Comparison of ENCODE assay signal across 1 cellular context in genomic region chr11:112086422-112087191, GRCh38.
TF ChIP-seq lines count a peak whose summit lies in the region.

TSS of gene SDHD (plus strand) at chr11:112086873. CDS start at chr11:112086908, 35 bp downstream.
A gene with protein sequence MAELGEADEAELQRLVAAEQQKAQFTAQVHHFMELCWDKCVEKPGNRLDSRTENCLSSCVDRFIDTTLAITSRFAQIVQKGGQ (minus strand): TSS chr11:112086756. CDS start chr11:112086723, 33 bp downstream.

TF ChIP-seq in HepG2, 621 proteins besides CTCF, POLR2A, EP300 and RAD21 (continued from another document and continues in another):
- TF ChIP-seq ZNF609 (CRISPR knock-in tag; IDR thresholded peaks at IDR 0.05; ENCODE audit: borderline replicate concordance) (0 out of 2 replicates have a peak, but pooled peaks have one; percentile 32), ZNF644 (CRISPR knock-in tag; IDR thresholded peaks at IDR 0.05; ENCODE audit: low read depth) (no peak), NR2F6 (IDR thresholded peaks at IDR 0.05) (peak; percentile 72), NR2F6 (CRISPR knock-in tag; IDR thresholded peaks at IDR 0.05) (peak; percentile 86), ZNF737 (CRISPR knock-in tag; IDR thresholded peaks at IDR 0.05; ENCODE audit: borderline replicate concordance) (no peak), ZNF17 (CRISPR knock-in tag; IDR thresholded peaks at IDR 0.05) (no peak), HNRNPH1 (optimal IDR thresholded peaks at IDR 0.05; ENCODE audit: low read depth, low read length) (no peak), NR3C1 (CRISPR knock-in tag; IDR thresholded peaks at IDR 0.05) (no peak), ZNF570 (CRISPR knock-in tag; IDR thresholded peaks at IDR 0.05; ENCODE audit: borderline replicate concordance) (no peak), GLI4 (CRISPR knock-in tag; IDR thresholded peaks at IDR 0.05; ENCODE audit: borderline replicate concordance) (no peak), RFXAP (CRISPR knock-in tag; IDR thresholded peaks at IDR 0.05; ENCODE audit: borderline replicate concordance) (no peak), ZNF761 (CRISPR knock-in tag; conservative IDR thresholded peaks at IDR 0.05) (no peak), KLF9 (CRISPR knock-in tag; IDR thresholded peaks at IDR 0.05; ENCODE audit: low read depth) (no peak; the same call in 1 of the 2 replicates), SRSF9 (IDR thresholded peaks at IDR 0.05; ENCODE audit: borderline replicate concordance, insufficient read depth, low read depth, low read length, poor library complexity, severe bottlenecking) (no peak), MTF1 (CRISPR knock-in tag; IDR thresholded peaks at IDR 0.05) (no peak), ZNF790 (CRISPR knock-in tag; IDR thresholded peaks at IDR 0.05; ENCODE audit: borderline replicate concordance) (no peak), ZNF704 (CRISPR knock-in tag; IDR thresholded peaks at IDR 0.05; ENCODE audit: borderline replicate concordance) (no peak; the same call in 1 of the 2 replicates), SALL1 (CRISPR knock-in tag; IDR thresholded peaks at IDR 0.05) (peak; percentile 87), TCF7 (IDR thresholded peaks at IDR 0.05; ENCODE audit: low read depth) (no peak), ZNF331 (CRISPR knock-in tag; IDR thresholded peaks at IDR 0.05) (peak; percentile 87), GZF1 (CRISPR knock-in tag; IDR thresholded peaks at IDR 0.05) (no peak), ZBTB20 (CRISPR knock-in tag; IDR thresholded peaks at IDR 0.05; ENCODE audit: borderline replicate concordance, low read depth) (peak; percentile 72; the same call in 1 of the 2 replicates), TRIM24 (CRISPR knock-in tag; IDR thresholded peaks at IDR 0.05) (no peak), ZNF782 (CRISPR knock-in tag; IDR thresholded peaks at IDR 0.05; ENCODE audit: borderline replicate concordance) (no peak), RBAK (CRISPR knock-in tag; IDR thresholded peaks at IDR 0.05) (no peak), PHF20 (CRISPR knock-in tag; IDR thresholded peaks at IDR 0.05) (peak; percentile 99), ZNF382 (CRISPR knock-in tag; IDR thresholded peaks at IDR 0.05; ENCODE audit: borderline replicate concordance) (no peak), RELA (CRISPR knock-in tag; IDR thresholded peaks at IDR 0.05) (0 out of 2 replicates have a peak, but pooled peaks have one; percentile 34), SMC3 (IDR thresholded peaks at IDR 0.05; ENCODE audit: low read length) (no peak), ZNF317 (CRISPR knock-in tag; IDR thresholded peaks at IDR 0.05) (peak; percentile 63; the same call in 1 of the 2 replicates), ARNTL (CRISPR knock-in tag; IDR thresholded peaks at IDR 0.05) (no peak; the same call in 1 of the 2 replicates), MIER2 (CRISPR knock-in tag; IDR thresholded peaks at IDR 0.05) (0 out of 2 replicates have a peak, but pooled peaks have one; percentile 20), ZNF792 (CRISPR knock-in tag; IDR thresholded peaks at IDR 0.05) (peak; percentile 86), HOXD1 (CRISPR knock-in tag; IDR thresholded peaks at IDR 0.05) (peak; percentile 58), TEAD3 (CRISPR knock-in tag; optimal IDR thresholded peaks at IDR 0.05; ENCODE audit: borderline replicate concordance) (peak; percentile 67), ZNF83 (CRISPR knock-in tag; IDR thresholded peaks at IDR 0.05; ENCODE audit: borderline replicate concordance) (no peak), ZNF264 (CRISPR knock-in tag; IDR thresholded peaks at IDR 0.05) (no peak), MZF1 (CRISPR knock-in tag; IDR thresholded peaks at IDR 0.05; ENCODE audit: borderline replicate concordance) (no peak; the same call in 1 of the 2 replicates), ZNF775 (CRISPR knock-in tag; IDR thresholded peaks at IDR 0.05; ENCODE audit: borderline replicate concordance) (0 out of 2 replicates have a peak, but pooled peaks have one; percentile 65), FOXP1 (IDR thresholded peaks at IDR 0.05) (no peak), FOXP1 (CRISPR knock-in tag; IDR thresholded peaks at IDR 0.05) (peak; percentile 41; the same call in 1 of the 2 replicates), ISX (CRISPR knock-in tag; conservative IDR thresholded peaks at IDR 0.05) (no peak), ZSCAN30 (CRISPR knock-in tag; IDR thresholded peaks at IDR 0.05) (no peak), KDM3A (CRISPR knock-in tag; IDR thresholded peaks at IDR 0.05; ENCODE audit: low read depth) (peak; percentile 70; the same call in 1 of the 2 replicates), FOXC1 (CRISPR knock-in tag; IDR thresholded peaks at IDR 0.05; ENCODE audit: borderline replicate concordance) (0 out of 2 replicates have a peak, but pooled peaks have one; percentile 5), XBP1 (CRISPR knock-in tag; IDR thresholded peaks at IDR 0.05) (no peak), ZFP90 (CRISPR knock-in tag; IDR thresholded peaks at IDR 0.05; ENCODE audit: borderline replicate concordance) (no peak), JARID2 (CRISPR knock-in tag; IDR thresholded peaks at IDR 0.05; ENCODE audit: insufficient replicate concordance) (no peak), FOXO1 (CRISPR knock-in tag; IDR thresholded peaks at IDR 0.05) (peak; percentile 74), ZNF670 (CRISPR knock-in tag; IDR thresholded peaks at IDR 0.05; ENCODE audit: borderline replicate concordance) (peak; percentile 51; the same call in 1 of the 2 replicates), FOXA3 (CRISPR knock-in tag; IDR thresholded peaks at IDR 0.05) (peak; percentile 81)
- TF ChIP-seq, protein P1, sequence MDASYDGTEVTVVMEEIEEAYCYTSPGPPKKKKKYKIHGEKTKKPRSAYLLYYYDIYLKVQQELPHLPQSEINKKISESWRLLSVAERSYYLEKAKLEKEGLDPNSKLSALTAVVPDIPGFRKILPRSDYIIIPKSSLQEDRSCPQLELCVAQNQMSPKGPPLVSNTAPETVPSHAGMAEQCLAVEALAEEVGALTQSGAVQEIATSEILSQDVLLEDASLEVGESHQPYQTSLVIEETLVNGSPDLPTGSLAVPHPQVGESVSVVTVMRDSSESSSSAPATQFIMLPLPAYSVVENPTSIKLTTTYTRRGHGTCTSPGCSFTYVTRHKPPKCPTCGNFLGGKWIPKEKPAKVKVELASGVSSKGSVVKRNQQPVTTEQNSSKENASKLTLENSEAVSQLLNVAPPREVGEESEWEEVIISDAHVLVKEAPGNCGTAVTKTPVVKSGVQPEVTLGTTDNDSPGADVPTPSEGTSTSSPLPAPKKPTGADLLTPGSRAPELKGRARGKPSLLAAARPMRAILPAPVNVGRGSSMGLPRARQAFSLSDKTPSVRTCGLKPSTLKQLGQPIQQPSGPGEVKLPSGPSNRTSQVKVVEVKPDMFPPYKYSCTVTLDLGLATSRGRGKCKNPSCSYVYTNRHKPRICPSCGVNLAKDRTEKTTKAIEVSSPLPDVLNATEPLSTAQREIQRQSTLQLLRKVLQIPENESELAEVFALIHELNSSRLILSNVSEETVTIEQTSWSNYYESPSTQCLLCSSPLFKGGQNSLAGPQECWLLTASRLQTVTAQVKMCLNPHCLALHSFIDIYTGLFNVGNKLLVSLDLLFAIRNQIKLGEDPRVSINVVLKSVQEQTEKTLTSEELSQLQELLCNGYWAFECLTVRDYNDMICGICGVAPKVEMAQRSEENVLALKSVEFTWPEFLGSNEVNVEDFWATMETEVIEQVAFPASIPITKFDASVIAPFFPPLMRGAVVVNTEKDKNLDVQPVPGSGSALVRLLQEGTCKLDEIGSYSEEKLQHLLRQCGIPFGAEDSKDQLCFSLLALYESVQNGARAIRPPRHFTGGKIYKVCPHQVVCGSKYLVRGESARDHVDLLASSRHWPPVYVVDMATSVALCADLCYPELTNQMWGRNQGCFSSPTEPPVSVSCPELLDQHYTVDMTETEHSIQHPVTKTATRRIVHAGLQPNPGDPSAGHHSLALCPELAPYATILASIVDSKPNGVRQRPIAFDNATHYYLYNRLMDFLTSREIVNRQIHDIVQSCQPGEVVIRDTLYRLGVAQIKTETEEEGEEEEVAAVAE (CRISPR knock-in tag; IDR thresholded peaks at IDR 0.05; ENCODE audit: borderline replicate concordance): no peak
- TF ChIP-seq, protein P2, sequence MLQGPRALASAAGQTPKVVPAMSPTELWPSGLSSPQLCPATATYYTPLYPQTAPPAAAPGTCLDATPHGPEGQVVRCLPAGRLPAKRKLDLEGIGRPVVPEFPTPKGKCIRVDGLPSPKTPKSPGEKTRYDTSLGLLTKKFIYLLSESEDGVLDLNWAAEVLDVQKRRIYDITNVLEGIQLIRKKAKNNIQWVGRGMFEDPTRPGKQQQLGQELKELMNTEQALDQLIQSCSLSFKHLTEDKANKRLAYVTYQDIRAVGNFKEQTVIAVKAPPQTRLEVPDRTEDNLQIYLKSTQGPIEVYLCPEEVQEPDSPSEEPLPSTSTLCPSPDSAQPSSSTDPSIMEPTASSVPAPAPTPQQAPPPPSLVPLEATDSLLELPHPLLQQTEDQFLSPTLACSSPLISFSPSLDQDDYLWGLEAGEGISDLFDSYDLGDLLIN (CRISPR knock-in tag; IDR thresholded peaks at IDR 0.05; ENCODE audit: borderline replicate concordance): no peak
- TF ChIP-seq, protein P3, sequence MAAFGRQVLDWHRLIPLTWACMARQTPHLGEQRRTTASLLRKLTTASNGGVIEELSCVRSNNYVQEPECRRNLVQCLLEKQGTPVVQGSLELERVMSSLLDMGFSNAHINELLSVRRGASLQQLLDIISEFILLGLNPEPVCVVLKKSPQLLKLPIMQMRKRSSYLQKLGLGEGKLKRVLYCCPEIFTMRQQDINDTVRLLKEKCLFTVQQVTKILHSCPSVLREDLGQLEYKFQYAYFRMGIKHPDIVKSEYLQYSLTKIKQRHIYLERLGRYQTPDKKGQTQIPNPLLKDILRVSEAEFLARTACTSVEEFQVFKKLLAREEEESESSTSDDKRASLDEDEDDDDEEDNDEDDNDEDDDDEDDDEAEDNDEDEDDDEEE (CRISPR knock-in tag; IDR thresholded peaks at IDR 0.05): no peak; the same call in 1 of the 2 replicates
- TF ChIP-seq, protein P4, sequence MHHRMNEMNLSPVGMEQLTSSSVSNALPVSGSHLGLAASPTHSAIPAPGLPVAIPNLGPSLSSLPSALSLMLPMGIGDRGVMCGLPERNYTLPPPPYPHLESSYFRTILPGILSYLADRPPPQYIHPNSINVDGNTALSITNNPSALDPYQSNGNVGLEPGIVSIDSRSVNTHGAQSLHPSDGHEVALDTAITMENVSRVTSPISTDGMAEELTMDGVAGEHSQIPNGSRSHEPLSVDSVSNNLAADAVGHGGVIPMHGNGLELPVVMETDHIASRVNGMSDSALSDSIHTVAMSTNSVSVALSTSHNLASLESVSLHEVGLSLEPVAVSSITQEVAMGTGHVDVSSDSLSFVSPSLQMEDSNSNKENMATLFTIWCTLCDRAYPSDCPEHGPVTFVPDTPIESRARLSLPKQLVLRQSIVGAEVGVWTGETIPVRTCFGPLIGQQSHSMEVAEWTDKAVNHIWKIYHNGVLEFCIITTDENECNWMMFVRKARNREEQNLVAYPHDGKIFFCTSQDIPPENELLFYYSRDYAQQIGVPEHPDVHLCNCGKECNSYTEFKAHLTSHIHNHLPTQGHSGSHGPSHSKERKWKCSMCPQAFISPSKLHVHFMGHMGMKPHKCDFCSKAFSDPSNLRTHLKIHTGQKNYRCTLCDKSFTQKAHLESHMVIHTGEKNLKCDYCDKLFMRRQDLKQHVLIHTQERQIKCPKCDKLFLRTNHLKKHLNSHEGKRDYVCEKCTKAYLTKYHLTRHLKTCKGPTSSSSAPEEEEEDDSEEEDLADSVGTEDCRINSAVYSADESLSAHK (CRISPR knock-in tag; IDR thresholded peaks at IDR 0.05; ENCODE audit: borderline replicate concordance): no peak
